ENCODE assay signal across 1 cellular context in the genomic region with DNA sequence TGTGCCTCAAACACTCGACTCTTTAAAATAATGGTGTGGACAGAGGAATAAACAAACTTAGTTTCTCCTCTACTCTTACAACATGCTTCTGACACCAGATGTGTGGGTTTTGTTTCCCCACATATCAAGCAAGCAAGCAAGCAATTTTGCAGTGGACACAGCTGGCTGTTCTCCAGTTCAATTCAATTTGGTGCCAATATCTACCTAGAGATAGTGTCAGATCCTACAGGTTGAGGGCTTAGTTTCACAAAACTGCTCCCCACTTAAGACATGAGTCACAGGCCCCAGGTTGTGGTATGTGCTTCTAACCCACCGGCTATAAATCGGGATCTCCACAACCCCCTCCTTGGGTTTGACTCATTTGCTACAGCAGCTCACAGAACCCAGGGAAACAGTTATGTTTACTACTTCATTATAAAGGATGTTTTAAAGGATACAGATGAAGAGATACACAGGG.
TF ChIP-seq lines count a peak whose summit lies in the region.

No MANE protein-coding gene starts in this region.

TF ChIP-seq in SK-N-SH treated with all-trans-retinoic acid at 6 μM for 48 hours, 23 proteins besides CTCF, POLR2A, EP300 and RAD21 (continued from another document):
- TF ChIP-seq, protein P1, sequence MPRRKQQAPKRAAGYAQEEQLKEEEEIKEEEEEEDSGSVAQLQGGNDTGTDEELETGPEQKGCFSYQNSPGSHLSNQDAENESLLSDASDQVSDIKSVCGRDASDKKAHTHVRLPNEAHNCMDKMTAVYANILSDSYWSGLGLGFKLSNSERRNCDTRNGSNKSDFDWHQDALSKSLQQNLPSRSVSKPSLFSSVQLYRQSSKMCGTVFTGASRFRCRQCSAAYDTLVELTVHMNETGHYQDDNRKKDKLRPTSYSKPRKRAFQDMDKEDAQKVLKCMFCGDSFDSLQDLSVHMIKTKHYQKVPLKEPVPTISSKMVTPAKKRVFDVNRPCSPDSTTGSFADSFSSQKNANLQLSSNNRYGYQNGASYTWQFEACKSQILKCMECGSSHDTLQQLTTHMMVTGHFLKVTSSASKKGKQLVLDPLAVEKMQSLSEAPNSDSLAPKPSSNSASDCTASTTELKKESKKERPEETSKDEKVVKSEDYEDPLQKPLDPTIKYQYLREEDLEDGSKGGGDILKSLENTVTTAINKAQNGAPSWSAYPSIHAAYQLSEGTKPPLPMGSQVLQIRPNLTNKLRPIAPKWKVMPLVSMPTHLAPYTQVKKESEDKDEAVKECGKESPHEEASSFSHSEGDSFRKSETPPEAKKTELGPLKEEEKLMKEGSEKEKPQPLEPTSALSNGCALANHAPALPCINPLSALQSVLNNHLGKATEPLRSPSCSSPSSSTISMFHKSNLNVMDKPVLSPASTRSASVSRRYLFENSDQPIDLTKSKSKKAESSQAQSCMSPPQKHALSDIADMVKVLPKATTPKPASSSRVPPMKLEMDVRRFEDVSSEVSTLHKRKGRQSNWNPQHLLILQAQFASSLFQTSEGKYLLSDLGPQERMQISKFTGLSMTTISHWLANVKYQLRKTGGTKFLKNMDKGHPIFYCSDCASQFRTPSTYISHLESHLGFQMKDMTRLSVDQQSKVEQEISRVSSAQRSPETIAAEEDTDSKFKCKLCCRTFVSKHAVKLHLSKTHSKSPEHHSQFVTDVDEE (CRISPR knock-in tag; IDR thresholded peaks at IDR 0.05) = no peak
- TF ChIP-seq BACH2 (CRISPR knock-in tag; IDR thresholded peaks at IDR 0.05; ENCODE audit: borderline replicate concordance) (no peak), ZNF565 (CRISPR knock-in tag; conservative IDR thresholded peaks at IDR 0.05; ENCODE audit: low read depth) (no peak), OSR1 (CRISPR knock-in tag; IDR thresholded peaks at IDR 0.05) (no peak), ARNTL (CRISPR knock-in tag; IDR thresholded peaks at IDR 0.05; ENCODE audit: borderline replicate concordance, low read depth) (no peak), ZNF8 (CRISPR knock-in tag; IDR thresholded peaks at IDR 0.05) (no peak), PPARA (CRISPR knock-in tag; IDR thresholded peaks at IDR 0.05; ENCODE audit: borderline replicate concordance) (no peak), ZFP3 (CRISPR knock-in tag; IDR thresholded peaks at IDR 0.05) (no peak), CSDC2 (CRISPR knock-in tag; IDR thresholded peaks at IDR 0.05) (no peak)
